7 cellular contexts compared by ENCODE assay signal in the genomic region with DNA sequence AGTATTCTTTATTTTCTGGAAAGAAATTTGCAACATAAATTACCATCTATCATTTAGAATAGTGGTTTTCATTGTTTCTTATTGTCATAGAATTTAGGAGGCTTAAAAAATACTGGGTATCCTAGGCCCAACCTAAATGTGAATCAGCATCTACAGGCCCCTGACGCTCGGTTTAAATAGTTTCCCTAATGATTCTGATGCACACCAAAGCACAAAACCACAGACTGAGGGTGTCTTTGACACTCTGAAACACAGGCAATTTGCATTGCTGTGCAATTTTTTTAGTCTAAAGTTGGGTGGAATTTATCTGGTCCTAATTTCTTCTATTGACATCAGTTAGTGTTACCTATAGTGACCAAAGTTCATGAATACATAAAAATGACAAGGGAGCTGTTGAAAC.
"Had no signal": no experiment of that assay in that cellular context is flagged by ENCODE, and none has a peak within 500 bp of the region (broad histone marks: within the 10 kb centered on the region; RNA-seq: fewer than 3 reads in every experiment).

No MANE protein-coding gene starts in this region.

- H3K27ac Mint-ChIP-seq: GM23338, H9, IgD-negative memory B cell had no signal

- ATAC-seq: GM23338, HepG2 had no signal

- H3K27ac ChIP-seq: HL-60 had no signal

- H3K27me3 Mint-ChIP-seq: IgD-negative memory B cell had no signal

- H3K4me3 ChIP-seq: GM23338 had no signal

- H3K36me3 Mint-ChIP-seq: IgD-negative memory B cell had no signal

- H2AFZ ChIP-seq: GM23338 had no signal

- DNase-seq: H9, HCEC 1CT, KBM-7 had no signal

- H3K4me3 Mint-ChIP-seq: GM23338, H9, IgD-negative memory B cell had no signal
